ENCODE assay signal across 8 cellular contexts in genomic region chr2:172234716-172235661, GRCh38.
A peak's percentile ranks its signal among the peaks of the same experiment; 100 is the strongest.
DNase-seq lines count a peak whose midpoint lies in the region; ATAC-seq and TF ChIP-seq lines count a peak whose summit lies in the region.

No MANE protein-coding gene starts in this region.

- no peak overlapping the region for H4K8ac ChIP-seq in neuronal stem cell (ENCODE audit: low read depth, low read length)

- H2AFZ ChIP-seq in fibroblast of lung (ENCODE audit: low read length) (peak overlapping the region; percentile 86), neuronal stem cell (ENCODE audit: low read length) (peak overlapping the region; percentile 84)

- H3K4me1 ChIP-seq in fibroblast of lung (ENCODE audit: control insufficient read depth, extremely low read depth, insufficient read depth, low read length) (peaks cover 16% of the 10 kb centered on the region), neuronal stem cell (ENCODE audit: control insufficient read depth in 2 of 2, insufficient read depth in 1 of 2, low read depth in 1 of 2, low read length in 2 of 2) (peaks cover 20% of the 10 kb centered on the region in 2 donors)

- H3K14ac ChIP-seq in neuronal stem cell (ENCODE audit: low read length), result no peak overlapping the region

- peak overlapping the region; percentile 28 for H2BK15ac ChIP-seq in neuronal stem cell (ENCODE audit: low read length)

- H3K27me3 Mint-ChIP-seq in CD4-positive, alpha-beta T cell, result peaks cover 48% of the 10 kb centered on the region
- peaks cover 64% of the 10 kb centered on the region for H3K27me3 Mint-ChIP-seq in activated CD8-positive, alpha-beta T cell treated with anti-CD3 and anti-CD28 coated beads, Interleukin-2, amount 10 ng/mL, durations not matched to agents 7 days and 5 days (ENCODE audit: low read depth)

- H4K91ac ChIP-seq in neuronal stem cell (ENCODE audit: low read depth, low read length, poor library complexity), result no peak overlapping the region

- peak in 9 of 10 experiments; percentile 8 to 43 (median 29) for DNase-seq in CD4-positive, alpha-beta T cell
- peak; percentile 75 for DNase-seq in NCI-H1105 (lab: John Stamatoyannopoulos, UW)
- DNase-seq in activated CD8-positive, alpha-beta T cell treated with anti-CD3 and anti-CD28 coated beads, Interleukin-2, amount 10 ng/mL, durations not matched to agents 7 days and 5 days, result peak; percentile 49
- DNase-seq in fibroblast of lung (ENCODE audit: low read depth in 2 of 2), result no peak
- peak; percentile 43 for DNase-seq in neuronal stem cell (ENCODE audit: low spot score)

- peak overlapping the region; percentile 50 for H3K18ac ChIP-seq in neuronal stem cell (ENCODE audit: low read length)

- H3K4me3 ChIP-seq in fibroblast of lung (replicated peaks in 1 of 4; ENCODE audit: control extremely low read depth in 1 of 4, insufficient read depth in 1 of 4, low read depth in 3 of 4, low read length in 4 of 4) (peak overlapping the region; percentile 42 to 66 (median 48)), neuronal stem cell (ENCODE audit: low read length in 2 of 2) (peak overlapping the region; percentile 40 to 75)

- CTCF ChIA-PET in CD4-positive, alpha-beta T cell (lab: Charles Lee), result interaction anchor here (1.0 to 1.6 kb wide), 2 partner anchors 8 to 227 kb away, joined by 4 to 6 read pairs; no protein-coding TSS in a partner anchor
- CTCF ChIA-PET in activated CD8-positive, alpha-beta T cell treated with anti-CD3 and anti-CD28 coated beads, Interleukin-2, amount 10 ng/mL, durations not matched to agents 7 days and 5 days (lab: Charles Lee), result interaction anchor here (1.2 kb wide), 1 partner anchor 231 kb away, joined by 3 read pairs; no protein-coding TSS in a partner anchor

- H3K27me3 ChIP-seq in CD4-positive, alpha-beta T cell (ENCODE audit: control insufficient read depth, insufficient read depth, low read length), result peaks cover 5% of the 10 kb centered on the region
- no peaks in the 10 kb centered on the region for H3K27me3 ChIP-seq in fibroblast of lung (ENCODE audit: control insufficient read depth, insufficient read depth, low read length)
- H3K27me3 ChIP-seq in neuronal stem cell (ENCODE audit: control insufficient read depth in 3 of 3, insufficient read depth in 3 of 3, low read depth in 1 of 3, low read length in 3 of 3), result peaks cover 0 to 16% (median 8%) of the 10 kb centered on the region in 3 experiments

- no peak overlapping the region for H3K27ac Mint-ChIP-seq in CD4-positive, alpha-beta T cell
- no peak overlapping the region for H3K27ac Mint-ChIP-seq in activated CD8-positive, alpha-beta T cell treated with anti-CD3 and anti-CD28 coated beads, Interleukin-2, amount 10 ng/mL, durations not matched to agents 7 days and 5 days

- H3K4me2 ChIP-seq in fibroblast of lung (ENCODE audit: extremely low read depth, insufficient read depth, low read length) (peak overlapping the region; percentile 86), neuronal stem cell (ENCODE audit: insufficient read depth, low read length, poor library complexity, severe bottlenecking) (peak overlapping the region; percentile 94)

- ATAC-seq in CD4-positive, alpha-beta T cell (ENCODE audit: poor library complexity), result peak; percentile 69
- peak; percentile 89 for ATAC-seq in activated CD8-positive, alpha-beta T cell treated with anti-CD3 and anti-CD28 coated beads, Interleukin-2, amount 10 ng/mL, durations not matched to agents 7 days and 5 days
- ATAC-seq in HG03175 (IDR thresholded peaks at IDR 0.05; ENCODE audit: unreplicated experiment), result no peak
- ATAC-seq in HG02885 (IDR thresholded peaks at IDR 0.05; ENCODE audit: poor library complexity, unreplicated experiment), result no peak
- no peak for ATAC-seq in GM19397 (IDR thresholded peaks at IDR 0.05; ENCODE audit: unreplicated experiment)

- H3K4me3 Mint-ChIP-seq in CD4-positive, alpha-beta T cell, result peak overlapping the region; percentile 90
- H3K4me3 Mint-ChIP-seq in activated CD8-positive, alpha-beta T cell treated with anti-CD3 and anti-CD28 coated beads, Interleukin-2, amount 10 ng/mL, durations not matched to agents 7 days and 5 days, result peak overlapping the region; percentile 71

- peaks cover 14% of the 10 kb centered on the region for H3K4me1 Mint-ChIP-seq in CD4-positive, alpha-beta T cell (ENCODE audit: low read depth)
- H3K4me1 Mint-ChIP-seq in activated CD8-positive, alpha-beta T cell treated with anti-CD3 and anti-CD28 coated beads, Interleukin-2, amount 10 ng/mL, durations not matched to agents 7 days and 5 days (ENCODE audit: low read depth), result peaks cover 19% of the 10 kb centered on the region

- H2AK5ac ChIP-seq in neuronal stem cell (ENCODE audit: low read depth, low read length), result no peak overlapping the region

- H3K9me3 Mint-ChIP-seq in CD4-positive, alpha-beta T cell, result no peaks in the 10 kb centered on the region
- H3K9me3 Mint-ChIP-seq in activated CD8-positive, alpha-beta T cell treated with anti-CD3 and anti-CD28 coated beads, Interleukin-2, amount 10 ng/mL, durations not matched to agents 7 days and 5 days (ENCODE audit: insufficient read depth), result no peaks in the 10 kb centered on the region

- H3K36me3 Mint-ChIP-seq in CD4-positive, alpha-beta T cell (ENCODE audit: low read depth), result no peaks in the 10 kb centered on the region
- H3K36me3 Mint-ChIP-seq in activated CD8-positive, alpha-beta T cell treated with anti-CD3 and anti-CD28 coated beads, Interleukin-2, amount 10 ng/mL, durations not matched to agents 7 days and 5 days (ENCODE audit: low read depth), result no peaks in the 10 kb centered on the region

- intact Hi-C loops in CD4-positive, alpha-beta T cell (cut with DNase I, micrococcal nuclease), result no loop called here

- no peak overlapping the region for H3K27ac ChIP-seq in CD4-positive, alpha-beta T cell (ENCODE audit: low read depth, low read length)
- H3K27ac ChIP-seq in fibroblast of lung (ENCODE audit: insufficient read depth, low read length), result no peak overlapping the region
- no peak overlapping the region for H3K27ac ChIP-seq in neuronal stem cell (replicated peaks; ENCODE audit: low read length)

- POLR2A ChIA-PET in CD4-positive, alpha-beta T cell (lab: Charles Lee), result interaction anchor here (1.2 kb wide), 1 partner anchor 193 kb away, joined by 3 read pairs; the partner anchor contains the start of gene ITGA6
- POLR2A ChIA-PET in activated CD8-positive, alpha-beta T cell treated with anti-CD3 and anti-CD28 coated beads, Interleukin-2, amount 10 ng/mL, durations not matched to agents 7 days and 5 days (lab: Charles Lee), result no interaction called here

- no peaks in the 10 kb centered on the region for H4K20me1 ChIP-seq in fibroblast of lung (ENCODE audit: control insufficient read depth, extremely low read depth, insufficient read depth, low read length)

- peak overlapping the region; percentile 26 for H2BK5ac ChIP-seq in neuronal stem cell (ENCODE audit: low read length)

- no peaks in the 10 kb centered on the region for H3K9me3 ChIP-seq in CD4-positive, alpha-beta T cell (ENCODE audit: control insufficient read depth, low read length)
- no peaks in the 10 kb centered on the region for H3K9me3 ChIP-seq in fibroblast of lung (ENCODE audit: control insufficient read depth, insufficient read depth, low read depth, low read length)
- H3K9me3 ChIP-seq in neuronal stem cell (replicated peaks in 1 of 2; ENCODE audit: control insufficient read depth in 2 of 2, insufficient read depth in 1 of 2, low read depth in 1 of 2, low read length in 2 of 2), result no peaks in the 10 kb centered on the region

- TF ChIP-seq CTCF in CD4-positive, alpha-beta T cell (IDR thresholded peaks at IDR 0.05), result no peak
- TF ChIP-seq CTCF in fibroblast of lung (conservative IDR thresholded peaks at IDR 0.05 in 1 of 2, IDR thresholded peaks at IDR 0.05 in 1 of 2; ENCODE audit: low read depth in 1 of 2, low read length in 2 of 2), result no peak

- no peak overlapping the region for H3K4ac ChIP-seq in neuronal stem cell (ENCODE audit: low read length)

- WGBS in neuronal stem cell (ENCODE audit: extremely low coverage in 2 of 2, insufficient read length in 2 of 2, insufficient replicate concordance in 1 of 2), 2 donors, result no CpG with 5 or more reads among the region's 64 CpGs

- H3K36me3 ChIP-seq in fibroblast of lung (ENCODE audit: control insufficient read depth, insufficient read depth, low read length) (no peaks in the 10 kb centered on the region), neuronal stem cell (replicated peaks in 1 of 2; ENCODE audit: control insufficient read depth in 2 of 2, insufficient read depth in 2 of 2, low read length in 2 of 2) (no peaks in the 10 kb centered on the region)

- H3K23ac ChIP-seq in neuronal stem cell (ENCODE audit: low read depth, low read length, poor library complexity), result peak overlapping the region; percentile 76

- no peak overlapping the region for H2BK120ac ChIP-seq in neuronal stem cell (ENCODE audit: low read depth, low read length)

- H3K79me2 ChIP-seq in fibroblast of lung (ENCODE audit: control insufficient read depth, insufficient read depth, low read length), result no peaks in the 10 kb centered on the region

- no peak overlapping the region for H2BK12ac ChIP-seq in neuronal stem cell (ENCODE audit: low read length)

- no peak overlapping the region for H3K9ac ChIP-seq in fibroblast of lung (ENCODE audit: insufficient read depth, low read length)
- peak overlapping the region; percentile 46 for H3K9ac ChIP-seq in neuronal stem cell (ENCODE audit: low read depth, low read length, poor library complexity)

- no peaks in the 10 kb centered on the region for H3K79me1 ChIP-seq in neuronal stem cell (ENCODE audit: low read depth, low read length)

Comparison
In these comparisons a context has a peak if more than half of its experiments do, and no peak if none do; other contexts are left out.
1. ATAC-seq: peak in CD4-positive, alpha-beta T cell (single experiment) and activated CD8-positive, alpha-beta T cell treated with anti-CD3 and anti-CD28 coated beads, Interleukin-2, amount 10 ng/mL, durations not matched to agents 7 days and 5 days (single experiment); none in HG03175 (single experiment), HG02885 (single experiment) and GM19397 (single experiment).
2. DNase-seq: peak in CD4-positive, alpha-beta T cell (9 of 10), NCI-H1105 (single experiment), activated CD8-positive, alpha-beta T cell treated with anti-CD3 and anti-CD28 coated beads, Interleukin-2, amount 10 ng/mL, durations not matched to agents 7 days and 5 days (single experiment) and neuronal stem cell (single experiment); none in fibroblast of lung (0 of 2).